1 cellular context compared by ENCODE assay signal in genomic region chr6:14217728-14218637, GRCh38.
TF ChIP-seq lines count a peak whose summit lies in the region.

No MANE protein-coding gene starts in this region.

TF ChIP-seq in liver, 16 proteins besides CTCF, POLR2A, EP300 and RAD21 (continued from another document):
- TF ChIP-seq, protein P1, sequence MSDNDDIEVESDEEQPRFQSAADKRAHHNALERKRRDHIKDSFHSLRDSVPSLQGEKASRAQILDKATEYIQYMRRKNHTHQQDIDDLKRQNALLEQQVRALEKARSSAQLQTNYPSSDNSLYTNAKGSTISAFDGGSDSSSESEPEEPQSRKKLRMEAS (IDR thresholded peaks at IDR 0.05): peak; percentile 12
- TF ChIP-seq FOXA2 (IDR thresholded peaks at IDR 0.05) (peak; percentile 6), JUND (IDR thresholded peaks at IDR 0.05) (no peak), FOXA1 (IDR thresholded peaks at IDR 0.05) (no peak)
